In genomic region chr6:117491916-117492315, GRCh38 we compare ENCODE assay signal across 21 cellular contexts. TPM values are rescaled to one million over a fixed set of nuclear protein-coding genes. Genes with fewer than 3 reads are reported as not detected.
A peak's percentile ranks its signal among the peaks of the same experiment; 100 is the strongest.
DNase-seq lines count a peak whose midpoint lies in the region; ATAC-seq, FAIRE-seq and TF ChIP-seq lines count a peak whose summit lies in the region.
"Had no signal": no experiment of that assay in that cellular context is flagged by ENCODE, and none has a peak within 500 bp of the region (broad histone marks: within the 10 kb centered on the region; RNA-seq: fewer than 3 reads in every experiment).

No MANE protein-coding gene starts in this region.

- no peak overlapping the region for H2BK120ac ChIP-seq in trophoblast cell (ENCODE audit: insufficient read depth, low read length, poor library complexity)

- H3K4me3 Mint-ChIP-seq in astrocyte (ENCODE audit: unreplicated experiment), result no peak overlapping the region
- H3K4me3 Mint-ChIP-seq in effector memory CD8-positive, alpha-beta T cell, result no peak overlapping the region
- H3K4me3 Mint-ChIP-seq: activated naive CD8-positive, alpha-beta T cell treated with anti-CD3 and anti-CD28 coated beads, Interleukin-2, amount 10 ng/mL, durations not matched to agents 7 days and 5 days; stimulated activated memory B cell treated with anti-CD40 and anti-IgM and Interleukin-4, amounts not matched to agents 10 μg/mL and 1 μg/mL and 100 μg/mL, for 72 hours had no signal

- H3K4me1 ChIP-seq in astrocyte (ENCODE audit: insufficient read depth, low read length) (peaks cover 52% of the 10 kb centered on the region), smooth muscle cell (ENCODE audit: low read depth) (peaks cover 41% of the 10 kb centered on the region), trophoblast cell (ENCODE audit: control insufficient read depth in 1 of 2, insufficient read depth in 2 of 2, low read length in 2 of 2) (no peaks in the 10 kb centered on the region)

- H3K4me3 ChIP-seq in astrocyte (ENCODE audit: insufficient read depth, low read depth, low read length) (peak overlapping the region; percentile 14), fibroblast of mammary gland (ENCODE audit: control insufficient read depth, low read depth, low read length) (no peak overlapping the region), smooth muscle cell (no peak overlapping the region), trophoblast cell (ENCODE audit: low read depth, low read length) (no peak overlapping the region)
- H3K4me3 ChIP-seq: K562, thoracic aorta had no signal

- H3K36me3 ChIP-seq in astrocyte (ENCODE audit: insufficient read depth, low read length), result peaks cover 1% of the 10 kb centered on the region
- H3K36me3 ChIP-seq in smooth muscle cell (ENCODE audit: low read depth), result peaks cover 4% of the 10 kb centered on the region
- peaks cover under 1 to 7% of the 10 kb centered on the region in 2 experiments for H3K36me3 ChIP-seq in trophoblast cell (ENCODE audit: control insufficient read depth in 1 of 2, insufficient read depth in 2 of 2, low read length in 2 of 2)
- H3K36me3 ChIP-seq: thoracic aorta had no signal

- H3K18ac ChIP-seq in trophoblast cell (ENCODE audit: low read length), result no peak overlapping the region

- H2AK5ac ChIP-seq in trophoblast cell (ENCODE audit: low read length), result no peak overlapping the region

- no peak overlapping the region for H3K4ac ChIP-seq in trophoblast cell (ENCODE audit: low read depth, low read length)

- DNase-seq in HCEC 1CT, result peak; percentile 82
- peak; percentile 44 for DNase-seq in astrocyte (ENCODE audit: low read depth)
- peak; percentile 61 for DNase-seq in fibroblast of mammary gland (ENCODE audit: low read depth)
- DNase-seq in smooth muscle cell (lab: John Stamatoyannopoulos, UW; ENCODE audit: unreplicated experiment), result no peak
- DNase-seq in frontal cortex (ENCODE audit: low spot score in 2 of 2), result no peak
- DNase-seq in trophoblast cell, result no peak
- DNase-seq in effector memory CD8-positive, alpha-beta T cell, result no peak
- DNase-seq: activated CD4-positive, alpha-beta T cell treated with anti-CD3 and anti-CD28 coated beads for 1 hour; activated naive CD8-positive, alpha-beta T cell treated with anti-CD3 and anti-CD28 coated beads, Interleukin-2, amount 10 ng/mL, durations not matched to agents 7 days and 5 days; Caco-2; effector CD4-positive, alpha-beta T cell; H7; hippocampal formation; kidney; mammary epithelial cell; NCI-H187 treated with DMSO at 0.1 percent for 48 hours; occipital lobe; right cardiac atrium had no signal

- H3K14ac ChIP-seq in trophoblast cell (ENCODE audit: low read length), result no peak overlapping the region

- H3K9ac ChIP-seq in astrocyte (ENCODE audit: low read length) (peak overlapping the region; percentile 56), smooth muscle cell (ENCODE audit: low read depth) (no peak overlapping the region), trophoblast cell (ENCODE audit: low read length) (no peak overlapping the region)

- H3K27me3 ChIP-seq in astrocyte (ENCODE audit: insufficient read depth, low read length) (no peaks in the 10 kb centered on the region), smooth muscle cell (ENCODE audit: low read depth) (no peaks in the 10 kb centered on the region), trophoblast cell (ENCODE audit: insufficient read depth, low read length) (no peaks in the 10 kb centered on the region)

- no peaks in the 10 kb centered on the region for H3K27me3 Mint-ChIP-seq in astrocyte (ENCODE audit: low read depth, unreplicated experiment)
- no peaks in the 10 kb centered on the region for H3K27me3 Mint-ChIP-seq in effector memory CD8-positive, alpha-beta T cell
- H3K27me3 Mint-ChIP-seq: activated naive CD8-positive, alpha-beta T cell treated with anti-CD3 and anti-CD28 coated beads, Interleukin-2, amount 10 ng/mL, durations not matched to agents 7 days and 5 days had no signal

- peaks cover 4% of the 10 kb centered on the region for H3F3A ChIP-seq in smooth muscle cell (ENCODE audit: low read depth)

- peak; percentile 66 for FAIRE-seq in astrocyte (lab: Jason Lieb, UNC)
- no peak for FAIRE-seq in frontal cortex (lab: Jason Lieb, UNC)
- FAIRE-seq: K562, kidney had no signal

- H4K91ac ChIP-seq in trophoblast cell (ENCODE audit: low read depth, low read length), result no peak overlapping the region

- H3K27ac ChIP-seq in astrocyte (ENCODE audit: low read depth, low read length), result peak overlapping the region; percentile 80
- peak overlapping the region; percentile 96 for H3K27ac ChIP-seq in smooth muscle cell (ENCODE audit: low read depth)
- H3K27ac ChIP-seq in trophoblast cell (ENCODE audit: low read depth, low read length), result no peak overlapping the region
- H3K27ac ChIP-seq: thoracic aorta had no signal

- H2AFZ ChIP-seq in astrocyte (ENCODE audit: low read depth, low read length) (no peak overlapping the region), smooth muscle cell (ENCODE audit: low read depth) (no peak overlapping the region), trophoblast cell (ENCODE audit: insufficient read depth, low read length, poor library complexity) (no peak overlapping the region)

- TF ChIP-seq CTCF in astrocyte (IDR thresholded peaks at IDR 0.05; ENCODE audit: insufficient read depth, low read depth, low read length) (no peak), fibroblast of mammary gland (conservative IDR thresholded peaks at IDR 0.05; ENCODE audit: control insufficient read depth, insufficient read depth, low read depth, low read length) (no peak), smooth muscle cell (IDR thresholded peaks at IDR 0.05; ENCODE audit: borderline replicate concordance, insufficient read depth, poor library complexity, severe bottlenecking) (no peak)

- no peak overlapping the region for H2BK12ac ChIP-seq in trophoblast cell (ENCODE audit: low read length)

- peak overlapping the region; percentile 22 for H3K27ac Mint-ChIP-seq in astrocyte (ENCODE audit: unreplicated experiment)
- no peak overlapping the region for H3K27ac Mint-ChIP-seq in effector memory CD8-positive, alpha-beta T cell
- H3K27ac Mint-ChIP-seq: activated naive CD8-positive, alpha-beta T cell treated with anti-CD3 and anti-CD28 coated beads, Interleukin-2, amount 10 ng/mL, durations not matched to agents 7 days and 5 days; stimulated activated memory B cell treated with anti-CD40 and anti-IgM and Interleukin-4, amounts not matched to agents 10 μg/mL and 1 μg/mL and 100 μg/mL, for 72 hours had no signal

- H3K23ac ChIP-seq in trophoblast cell (ENCODE audit: low read length), result no peak overlapping the region

- H3K4me2 ChIP-seq in astrocyte (ENCODE audit: low read length) (peak overlapping the region; percentile 72), smooth muscle cell (peak overlapping the region; percentile 67), trophoblast cell (ENCODE audit: low read length) (no peak overlapping the region)

- no peaks in the 10 kb centered on the region for H3K79me1 ChIP-seq in trophoblast cell (ENCODE audit: low read length)

- H3K9me3 Mint-ChIP-seq in astrocyte (ENCODE audit: unreplicated experiment), result peaks cover 8% of the 10 kb centered on the region
- H3K9me3 Mint-ChIP-seq in effector memory CD8-positive, alpha-beta T cell, result no peaks in the 10 kb centered on the region
- H3K9me3 Mint-ChIP-seq: activated naive CD8-positive, alpha-beta T cell treated with anti-CD3 and anti-CD28 coated beads, Interleukin-2, amount 10 ng/mL, durations not matched to agents 7 days and 5 days; stimulated activated memory B cell treated with anti-CD40 and anti-IgM and Interleukin-4, amounts not matched to agents 10 μg/mL and 1 μg/mL and 100 μg/mL, for 72 hours had no signal

- H4K8ac ChIP-seq in trophoblast cell (ENCODE audit: low read depth, low read length), result no peak overlapping the region

- H3K79me2 ChIP-seq in astrocyte (ENCODE audit: insufficient read depth, low read length), result peaks cover 99% of the 10 kb centered on the region
- H3K79me2 ChIP-seq in smooth muscle cell (ENCODE audit: low read depth), result peaks cover 99% of the 10 kb centered on the region
- peaks cover 3% of the 10 kb centered on the region for H3K79me2 ChIP-seq in trophoblast cell (ENCODE audit: control insufficient read depth, insufficient read depth, low read length, poor library complexity)

- ATAC-seq in effector memory CD8-positive, alpha-beta T cell (replicated peaks), result no peak
- ATAC-seq: K562; right cardiac atrium; stimulated activated memory B cell treated with anti-CD40 and anti-IgM and Interleukin-4, amounts not matched to agents 10 μg/mL and 1 μg/mL and 100 μg/mL, for 72 hours had no signal

- H3K9me3 ChIP-seq in astrocyte (ENCODE audit: insufficient read depth, low read depth, low read length) (no peaks in the 10 kb centered on the region), smooth muscle cell (replicated peaks; ENCODE audit: low read depth) (no peaks in the 10 kb centered on the region), trophoblast cell (ENCODE audit: insufficient read depth, low read depth, low read length) (no peaks in the 10 kb centered on the region)
- H3K9me3 ChIP-seq: Caco-2, thoracic aorta had no signal

- no peak overlapping the region for H2BK5ac ChIP-seq in trophoblast cell (ENCODE audit: low read depth, low read length, poor library complexity)

- H3K4me1 Mint-ChIP-seq in astrocyte (ENCODE audit: low read depth, unreplicated experiment), result peaks cover 52% of the 10 kb centered on the region
- H3K4me1 Mint-ChIP-seq in effector memory CD8-positive, alpha-beta T cell (ENCODE audit: low read depth in 2 of 2), result peaks cover 4 to 7% of the 10 kb centered on the region in 2 donors
- H3K4me1 Mint-ChIP-seq: stimulated activated memory B cell treated with anti-CD40 and anti-IgM and Interleukin-4, amounts not matched to agents 10 μg/mL and 1 μg/mL and 100 μg/mL, for 72 hours had no signal

- no peak overlapping the region for H4K12ac ChIP-seq in trophoblast cell (ENCODE audit: low read depth, low read length)

- H3K36me3 Mint-ChIP-seq in astrocyte (ENCODE audit: low read depth, unreplicated experiment), result peaks cover 18% of the 10 kb centered on the region
- H3K36me3 Mint-ChIP-seq in effector memory CD8-positive, alpha-beta T cell (ENCODE audit: insufficient read depth), result no peaks in the 10 kb centered on the region
- H3K36me3 Mint-ChIP-seq: activated naive CD8-positive, alpha-beta T cell treated with anti-CD3 and anti-CD28 coated beads, Interleukin-2, amount 10 ng/mL, durations not matched to agents 7 days and 5 days; stimulated activated memory B cell treated with anti-CD40 and anti-IgM and Interleukin-4, amounts not matched to agents 10 μg/mL and 1 μg/mL and 100 μg/mL, for 72 hours had no signal

- H4K20me1 ChIP-seq in astrocyte (ENCODE audit: insufficient read depth, low read length), result peaks cover 5% of the 10 kb centered on the region
- H4K20me1 ChIP-seq in smooth muscle cell (ENCODE audit: low read depth), result peaks cover 15% of the 10 kb centered on the region

- 70% methylated on average over 5 of the region's 5 CpGs for WGBS in smooth muscle cell (ENCODE audit: low lambda C conversion rate)
- WGBS in trophoblast cell (ENCODE audit: extremely low coverage, insufficient coverage, insufficient read length), result no CpG with 5 or more reads among the region's 5 CpGs

RNA-seq across cellular contexts. Expression of gene DCBLD1, which starts 9.4 kb away (rescaled TPM):
- 36.8 and 44.9 TPM in 2 replicates for total RNA-seq in astrocyte
- total RNA-seq in smooth muscle cell, result 82.1 and 86.1 TPM in 2 replicates
- 44.6 and 77.5 TPM in 2 replicates for polyA plus RNA-seq in smooth muscle cell
- total RNA-seq in frontal cortex, result 3.7 TPM
- 29.5 and 31.4 TPM in 2 replicates for polyA plus RNA-seq in trophoblast cell (2013)

Comparison
In these comparisons a context has a peak if more than half of its experiments do, and no peak if none do; other contexts are left out.
1. DNase-seq: peak in HCEC 1CT (single experiment), astrocyte (single experiment) and fibroblast of mammary gland (single experiment); none in smooth muscle cell (single experiment), frontal cortex (0 of 2), trophoblast cell (0 of 2) and effector memory CD8-positive, alpha-beta T cell (0 of 3).